ENCODE assay signal across 1 cellular context in the genomic region with DNA sequence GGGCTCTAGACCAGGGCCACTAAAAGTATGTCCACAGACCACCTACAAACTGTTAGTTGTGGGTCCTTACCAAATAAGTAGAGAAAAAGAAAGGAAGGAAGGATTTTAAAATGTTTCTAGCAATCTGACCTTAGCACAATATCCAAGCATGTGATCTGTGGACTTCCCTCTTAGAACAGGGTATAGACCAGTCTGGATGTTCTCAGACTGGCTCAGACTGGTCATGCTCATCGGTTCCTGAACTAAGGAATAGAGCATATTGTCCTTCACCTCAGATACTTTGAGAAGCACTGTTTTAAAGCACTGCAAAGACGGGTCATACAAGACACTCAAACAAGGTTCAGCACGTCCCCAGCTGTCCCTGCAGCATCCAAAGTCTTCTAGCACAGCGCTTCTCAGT.
TF ChIP-seq lines count a peak whose summit lies in the region.

No MANE protein-coding gene starts in this region.

TF ChIP-seq in HepG2, 621 proteins besides CTCF, POLR2A, EP300 and RAD21:
- TF ChIP-seq ZNF878 (CRISPR knock-in tag; IDR thresholded peaks at IDR 0.05) (no peak), SMC3 (IDR thresholded peaks at IDR 0.05; ENCODE audit: low read length) (no peak), ZBTB42 (CRISPR knock-in tag; IDR thresholded peaks at IDR 0.05) (no peak), ZZZ3 (CRISPR knock-in tag; IDR thresholded peaks at IDR 0.05; ENCODE audit: borderline replicate concordance) (no peak), RAD51 (IDR thresholded peaks at IDR 0.05; ENCODE audit: borderline replicate concordance) (no peak), ZNF253 (CRISPR knock-in tag; IDR thresholded peaks at IDR 0.05; ENCODE audit: borderline replicate concordance) (no peak), JARID2 (CRISPR knock-in tag; IDR thresholded peaks at IDR 0.05; ENCODE audit: insufficient replicate concordance) (no peak)
- TF ChIP-seq, protein P1, sequence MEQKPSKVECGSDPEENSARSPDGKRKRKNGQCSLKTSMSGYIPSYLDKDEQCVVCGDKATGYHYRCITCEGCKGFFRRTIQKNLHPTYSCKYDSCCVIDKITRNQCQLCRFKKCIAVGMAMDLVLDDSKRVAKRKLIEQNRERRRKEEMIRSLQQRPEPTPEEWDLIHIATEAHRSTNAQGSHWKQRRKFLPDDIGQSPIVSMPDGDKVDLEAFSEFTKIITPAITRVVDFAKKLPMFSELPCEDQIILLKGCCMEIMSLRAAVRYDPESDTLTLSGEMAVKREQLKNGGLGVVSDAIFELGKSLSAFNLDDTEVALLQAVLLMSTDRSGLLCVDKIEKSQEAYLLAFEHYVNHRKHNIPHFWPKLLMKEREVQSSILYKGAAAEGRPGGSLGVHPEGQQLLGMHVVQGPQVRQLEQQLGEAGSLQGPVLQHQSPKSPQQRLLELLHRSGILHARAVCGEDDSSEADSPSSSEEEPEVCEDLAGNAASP (CRISPR knock-in tag; IDR thresholded peaks at IDR 0.05; ENCODE audit: borderline replicate concordance) = no peak
